ENCODE assay signal across 8 cellular contexts in the genomic region with DNA sequence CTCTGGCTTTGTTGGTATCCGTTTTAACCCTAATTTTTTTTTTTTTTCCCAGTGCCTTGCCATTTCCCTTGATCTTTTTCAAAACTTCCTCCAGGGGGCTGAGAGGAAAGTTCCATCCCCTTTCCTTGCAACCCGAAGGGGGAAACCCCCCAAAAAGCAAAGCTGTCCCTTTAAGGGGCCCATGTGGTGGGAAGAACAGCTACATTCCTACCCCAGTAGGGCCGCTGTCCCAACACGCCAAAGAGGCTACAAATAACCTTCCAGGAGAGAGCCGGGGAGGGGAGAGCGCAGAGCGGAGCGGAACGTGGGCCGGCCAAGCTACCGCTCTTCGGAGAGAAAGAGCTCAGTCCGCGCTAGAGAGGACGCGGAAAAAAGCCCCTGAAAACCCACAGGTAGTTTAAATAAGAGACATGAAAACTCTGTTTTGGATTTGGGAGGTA. TPM values are rescaled to one million over a fixed set of nuclear protein-coding genes. Genes with fewer than 3 reads are reported as not detected.
DNase-seq lines count a peak whose midpoint lies in the region; ATAC-seq and TF ChIP-seq lines count a peak whose summit lies in the region.

No MANE protein-coding gene starts in this region.

- no peaks in the 10 kb centered on the region for H3K9me3 ChIP-seq in Caco-2
- H3K9me3 ChIP-seq in naive thymus-derived CD4-positive, alpha-beta T cell (ENCODE audit: control insufficient read depth in 2 of 3, low read length in 3 of 3): no peaks in the 10 kb centered on the region

- peak overlapping the region; percentile 65 for H3K27ac Mint-ChIP-seq in Caco-2 (ENCODE audit: unreplicated experiment)
- no peak overlapping the region for H3K27ac Mint-ChIP-seq in activated CD4-positive, alpha-beta T cell treated with anti-CD3 and anti-CD28 coated beads, Interleukin-2, amount 10 ng/mL, durations not matched to agents 7 days and 5 days
- no peak overlapping the region for H3K27ac Mint-ChIP-seq in naive thymus-derived CD4-positive, alpha-beta T cell

- no peaks in the 10 kb centered on the region for H3K9me3 Mint-ChIP-seq in Caco-2 (ENCODE audit: unreplicated experiment)
- H3K9me3 Mint-ChIP-seq in activated CD4-positive, alpha-beta T cell treated with anti-CD3 and anti-CD28 coated beads, Interleukin-2, amount 10 ng/mL, durations not matched to agents 7 days and 5 days: no peaks in the 10 kb centered on the region
- peaks cover 0 to 2% (median 0%) of the 10 kb centered on the region in 11 donors for H3K9me3 Mint-ChIP-seq in naive thymus-derived CD4-positive, alpha-beta T cell

- H3K27me3 ChIP-seq in Caco-2 (replicated peaks; ENCODE audit: control insufficient read depth, insufficient read depth, low read length): no peaks in the 10 kb centered on the region
- peaks cover 8 to 18% of the 10 kb centered on the region in 2 donors for H3K27me3 ChIP-seq in naive thymus-derived CD4-positive, alpha-beta T cell (ENCODE audit: control insufficient read depth in 2 of 2, insufficient read depth in 2 of 2, low read length in 2 of 2)

- peak in 1 of 2 experiments; percentile 36 for TF ChIP-seq CTCF in Caco-2 (IDR thresholded peaks at IDR 0.05; ENCODE audit: insufficient read depth in 1 of 2, low read depth in 1 of 2, low read length in 1 of 2, severe bottlenecking in 1 of 2, unreplicated experiment in 1 of 2)

- DNase-seq in Caco-2 (peak; percentile 66 to 69), HT1080 (ENCODE audit: low read depth) (peak; percentile 62), fibroblast of gingiva (ENCODE audit: low read depth) (peak; percentile 56), cortex of kidney (lab: John Stamatoyannopoulos, UW) (no peak)
- no peak for DNase-seq in activated CD4-positive, alpha-beta T cell treated with anti-CD3 and anti-CD28 coated beads, Interleukin-2, amount 10 ng/mL, durations not matched to agents 7 days and 5 days
- peak in 5 of 9 donors; percentile 6 to 29 (median 26) for DNase-seq in naive thymus-derived CD4-positive, alpha-beta T cell

- POLR2A ChIA-PET in Caco-2 (lab: Charles Lee): interaction anchor here (0.6 to 0.7 kb wide), 2 partner anchors 20 to 895 kb away, joined by 3 read pairs; a partner anchor contains a TSS
- POLR2A ChIA-PET in activated CD4-positive, alpha-beta T cell treated with anti-CD3 and anti-CD28 coated beads, Interleukin-2, amount 10 ng/mL, durations not matched to agents 7 days and 5 days (lab: Charles Lee): interaction anchor here (0.6 kb wide), 4 partner anchors 13 to 56 kb away, joined by 3 to 7 read pairs (median 4); a partner anchor contains a TSS
- POLR2A ChIA-PET in naive thymus-derived CD4-positive, alpha-beta T cell (lab: Charles Lee): interaction anchor here (0.6 to 1.5 kb wide), 2 partner anchors 224 to 236 kb away, joined by 3 read pairs; no protein-coding TSS in a partner anchor

- H3K27me3 Mint-ChIP-seq in Caco-2 (ENCODE audit: insufficient read depth, unreplicated experiment): no peaks in the 10 kb centered on the region
- peaks cover 71% of the 10 kb centered on the region for H3K27me3 Mint-ChIP-seq in activated CD4-positive, alpha-beta T cell treated with anti-CD3 and anti-CD28 coated beads, Interleukin-2, amount 10 ng/mL, durations not matched to agents 7 days and 5 days
- peaks cover 64 to 81% (median 64%) of the 10 kb centered on the region in 5 donors for H3K27me3 Mint-ChIP-seq in naive thymus-derived CD4-positive, alpha-beta T cell

- ATAC-seq in naive thymus-derived CD4-positive, alpha-beta T cell: peak; percentile 44
- no peak for ATAC-seq in HG03439 (IDR thresholded peaks at IDR 0.05; ENCODE audit: unreplicated experiment)
- ATAC-seq in GM18867 (IDR thresholded peaks at IDR 0.05; ENCODE audit: unreplicated experiment): no peak

- intact Hi-C loops in Caco-2 (cut with micrococcal nuclease; ENCODE audit: unreplicated experiment): loop anchor here (1.0 kb wide), 1 partner anchor 237 kb away; no protein-coding TSS in a partner anchor
- intact Hi-C loops in naive thymus-derived CD4-positive, alpha-beta T cell (cut with micrococcal nuclease): no loop called here

- BruUV-seq in Caco-2 (replicated peaks; lab: Mats Ljungman, UMichigan): TSS peak; percentile 19

- peaks cover 11% of the 10 kb centered on the region; the same call in 1 of the 2 replicates for H3K4me1 ChIP-seq in Caco-2
- peaks cover 13% of the 10 kb centered on the region in 2 donors for H3K4me1 ChIP-seq in naive thymus-derived CD4-positive, alpha-beta T cell (ENCODE audit: control insufficient read depth in 2 of 2, insufficient read depth in 2 of 2, low read length in 2 of 2)

- no peaks in the 10 kb centered on the region for H3K36me3 ChIP-seq in Caco-2 (ENCODE audit: control insufficient read depth, insufficient read depth, low read length)
- no peaks in the 10 kb centered on the region for H3K36me3 ChIP-seq in naive thymus-derived CD4-positive, alpha-beta T cell (ENCODE audit: control insufficient read depth in 2 of 3, insufficient read depth in 3 of 3, low read length in 3 of 3)

- H3K4me3 ChIP-seq in Caco-2 (ENCODE audit: low read depth, low read length): peak overlapping the region; percentile 74
- peak overlapping the region; percentile 53 for H3K4me3 ChIP-seq in naive thymus-derived CD4-positive, alpha-beta T cell (ENCODE audit: low read length)

- peaks cover 15% of the 10 kb centered on the region for H3K36me3 Mint-ChIP-seq in Caco-2 (ENCODE audit: insufficient read depth, unreplicated experiment)
- H3K36me3 Mint-ChIP-seq in activated CD4-positive, alpha-beta T cell treated with anti-CD3 and anti-CD28 coated beads, Interleukin-2, amount 10 ng/mL, durations not matched to agents 7 days and 5 days (ENCODE audit: low read depth): no peaks in the 10 kb centered on the region
- H3K36me3 Mint-ChIP-seq in naive thymus-derived CD4-positive, alpha-beta T cell: peaks cover 0 to 4% (median 0%) of the 10 kb centered on the region in 5 donors

- peak overlapping the region; percentile 88 for H3K4me3 Mint-ChIP-seq in Caco-2 (ENCODE audit: unreplicated experiment)
- H3K4me3 Mint-ChIP-seq in activated CD4-positive, alpha-beta T cell treated with anti-CD3 and anti-CD28 coated beads, Interleukin-2, amount 10 ng/mL, durations not matched to agents 7 days and 5 days: peak overlapping the region; percentile 50
- H3K4me3 Mint-ChIP-seq in naive thymus-derived CD4-positive, alpha-beta T cell: peak overlapping the region; percentile 75 to 91 (median 82)

- no peak overlapping the region for H3K27ac ChIP-seq in naive thymus-derived CD4-positive, alpha-beta T cell (ENCODE audit: low read depth, low read length)

- H3K4me1 Mint-ChIP-seq in Caco-2 (ENCODE audit: low read depth, unreplicated experiment): peaks cover 20% of the 10 kb centered on the region
- peaks cover 30% of the 10 kb centered on the region for H3K4me1 Mint-ChIP-seq in activated CD4-positive, alpha-beta T cell treated with anti-CD3 and anti-CD28 coated beads, Interleukin-2, amount 10 ng/mL, durations not matched to agents 7 days and 5 days
- peaks cover 23 to 31% (median 25%) of the 10 kb centered on the region in 7 donors for H3K4me1 Mint-ChIP-seq in naive thymus-derived CD4-positive, alpha-beta T cell

- CTCF ChIA-PET in Caco-2 (lab: Charles Lee): interaction anchor here (0.6 to 2.9 kb wide), 12 partner anchors 10 to 246 kb away, joined by 3 to 19 read pairs (median 4); a partner anchor contains a TSS
- CTCF ChIA-PET in activated CD4-positive, alpha-beta T cell treated with anti-CD3 and anti-CD28 coated beads, Interleukin-2, amount 10 ng/mL, durations not matched to agents 7 days and 5 days (lab: Charles Lee): interaction anchor here (0.5 to 1.3 kb wide), 9 partner anchors 10 to 654 kb away, joined by 3 to 6 read pairs (median 3); a partner anchor contains a TSS
- CTCF ChIA-PET in naive thymus-derived CD4-positive, alpha-beta T cell (lab: Charles Lee): interaction anchor here (0.6 to 1.5 kb wide), 4 partner anchors 10 to 298 kb away, joined by 3 to 8 read pairs (median 4); a partner anchor contains a TSS

RNA-seq across cellular contexts. Expression of a gene that starts 1.7 kb away (rescaled TPM):
- 9.3 and 11.1 TPM in 2 replicates for total RNA-seq in Caco-2 (2022)
- total RNA-seq in HT1080 (2014; rRNA removed; shearing (Covaris generic)): 1.9 and 2.1 TPM in 2 replicates
- polyA plus RNA-seq in HT1080 (2015; cell fraction: cytosol; rRNA removed): 3.5 and 3.8 TPM in 2 replicates
- 11.9 and 12.2 TPM in 2 replicates for polyA plus RNA-seq in HT1080 (2015; cell fraction: nucleus; rRNA removed)
- total RNA-seq in activated CD4-positive, alpha-beta T cell treated with anti-CD3 and anti-CD28 coated beads, Interleukin-2, amount 10 ng/mL, durations not matched to agents 7 days and 5 days: under 1 TPM; 0.02 to 0.15 TPM
- total RNA-seq in naive thymus-derived CD4-positive, alpha-beta T cell: not detected
- polyA plus RNA-seq in naive thymus-derived CD4-positive, alpha-beta T cell: not detected

RNA-seq across cellular contexts. Expression of a gene that starts 19.9 kb away (rescaled TPM):
- 19.8 and 22.9 TPM in 2 replicates for total RNA-seq in Caco-2 (2022)
- total RNA-seq in HT1080 (2014; rRNA removed; shearing (Covaris generic)): 10.0 and 16.2 TPM in 2 replicates
- polyA plus RNA-seq in HT1080 (2015; cell fraction: cytosol; rRNA removed): 19.4 and 23.1 TPM in 2 replicates
- polyA plus RNA-seq in HT1080 (2015; cell fraction: nucleus; rRNA removed): 17.5 and 19.2 TPM in 2 replicates
- total RNA-seq in activated CD4-positive, alpha-beta T cell treated with anti-CD3 and anti-CD28 coated beads, Interleukin-2, amount 10 ng/mL, durations not matched to agents 7 days and 5 days: 10 to 100 TPM; 18.2 to 18.9 TPM
- total RNA-seq in naive thymus-derived CD4-positive, alpha-beta T cell: 10 to 100 TPM in 4 of 5 experiments, 1 to 10 TPM in 1; 9.3 to 18.6 (median 16.1) TPM
- 10 to 100 TPM; 15.2 to 17.0 TPM for polyA plus RNA-seq in naive thymus-derived CD4-positive, alpha-beta T cell

Comparison
In these comparisons a context has a peak if more than half of its experiments do, and no peak if none do; other contexts are left out.
1. DNase-seq: peak in Caco-2 (2 of 2), HT1080 (single experiment), fibroblast of gingiva (single experiment) and naive thymus-derived CD4-positive, alpha-beta T cell (5 of 9); none in activated CD4-positive, alpha-beta T cell treated with anti-CD3 and anti-CD28 coated beads, Interleukin-2, amount 10 ng/mL, durations not matched to agents 7 days and 5 days (single experiment) and cortex of kidney (single experiment).
2. Peak in every context shown above with its lines, with median percentiles within 50 percentile points of each other: H3K4me3 Mint-ChIP-seq.